In genomic region chr17:41329279-41329925, GRCh38 we compare ENCODE assay signal across 8 cellular contexts. TPM values are rescaled to one million over a fixed set of nuclear protein-coding genes. Genes with fewer than 3 reads are reported as not detected.
DNase-seq lines count a peak whose midpoint lies in the region; ATAC-seq and TF ChIP-seq lines count a peak whose summit lies in the region.

No MANE protein-coding gene starts in this region.

- H3K79me1 ChIP-seq in neuronal stem cell (ENCODE audit: low read depth, low read length): no peaks in the 10 kb centered on the region

- H3K18ac ChIP-seq in neuronal stem cell (ENCODE audit: low read length): peak overlapping the region; percentile 29

- no peak overlapping the region for H4K91ac ChIP-seq in neuronal stem cell (ENCODE audit: low read depth, low read length, poor library complexity)

- no peak overlapping the region for H3K4me2 ChIP-seq in neuronal stem cell (ENCODE audit: insufficient read depth, low read length, poor library complexity, severe bottlenecking)

- H2BK120ac ChIP-seq in neuronal stem cell (ENCODE audit: low read depth, low read length): peak overlapping the region; percentile 44

- no peak overlapping the region for H2BK12ac ChIP-seq in neuronal stem cell (ENCODE audit: low read length)

- peak overlapping the region; percentile 88 for H2AK5ac ChIP-seq in neuronal stem cell (ENCODE audit: low read depth, low read length)

- peak overlapping the region; percentile 89 for H2BK5ac ChIP-seq in neuronal stem cell (ENCODE audit: low read length)

- no peaks in the 10 kb centered on the region for H3K27me3 ChIP-seq in neuronal stem cell (ENCODE audit: control insufficient read depth in 3 of 3, insufficient read depth in 3 of 3, low read depth in 1 of 3, low read length in 3 of 3)

- H3K36me3 ChIP-seq in neuronal stem cell (replicated peaks in 1 of 2; ENCODE audit: control insufficient read depth in 2 of 2, insufficient read depth in 2 of 2, low read length in 2 of 2): no peaks in the 10 kb centered on the region

- no peaks in the 10 kb centered on the region for H3K4me1 ChIP-seq in neuronal stem cell (ENCODE audit: control insufficient read depth in 2 of 2, insufficient read depth in 1 of 2, low read depth in 1 of 2, low read length in 2 of 2)

- in situ Hi-C loops in SK-MEL-5 (cut with HindIII; ENCODE audit: low pct_unique_long_range_greater_than_20kb, low sequenced_read_pairs): no loop called here

- H3K9me3 ChIP-seq in neuronal stem cell (replicated peaks in 1 of 2; ENCODE audit: control insufficient read depth in 2 of 2, insufficient read depth in 1 of 2, low read depth in 1 of 2, low read length in 2 of 2): no peaks in the 10 kb centered on the region

- no peak overlapping the region for H3K27ac ChIP-seq in neuronal stem cell (replicated peaks; ENCODE audit: low read length)

- no peak for TF ChIP-seq POLR2A in erythroblast (IDR thresholded peaks at IDR 0.05; ENCODE audit: low read length)

- no peak overlapping the region for H3K23ac ChIP-seq in neuronal stem cell (ENCODE audit: low read depth, low read length, poor library complexity)

- DNase-seq in DMS53 treated with DMSO at 0.1 percent for 48 hours (lab: John Stamatoyannopoulos, UW; ENCODE audit: unreplicated experiment) (peak; percentile 37), HT-29 (ENCODE audit: low spot score) (peak; percentile 84), SK-MEL-5 (ENCODE audit: low read depth, low spot score) (peak; percentile 77), erythroblast (lab: John Stamatoyannopoulos, UW) (peak; percentile 25 to 38), neuronal stem cell (ENCODE audit: low spot score) (peak; percentile 42), NOMO-1 treated with dmso at 0.1 percent for 144 hours (lab: John Stamatoyannopoulos, UW; ENCODE audit: unreplicated experiment) (no peak), midbrain (lab: John Stamatoyannopoulos, UW) (no peak)

- no peak overlapping the region for H3K14ac ChIP-seq in neuronal stem cell (ENCODE audit: low read length)

- peak overlapping the region; percentile 85 for H4K8ac ChIP-seq in neuronal stem cell (ENCODE audit: low read depth, low read length)

- H2BK15ac ChIP-seq in neuronal stem cell (ENCODE audit: low read length): peak overlapping the region; percentile 82

- peak overlapping the region; percentile 77 for H3K4ac ChIP-seq in neuronal stem cell (ENCODE audit: low read length)

- H3K9ac ChIP-seq in neuronal stem cell (ENCODE audit: low read depth, low read length, poor library complexity): no peak overlapping the region

- H2AFZ ChIP-seq in neuronal stem cell (ENCODE audit: low read length): no peak overlapping the region

- ATAC-seq in GM21423 (IDR thresholded peaks at IDR 0.05; ENCODE audit: unreplicated experiment): no peak

- H3K4me3 ChIP-seq in neuronal stem cell (ENCODE audit: low read length in 2 of 2): no peak overlapping the region

- WGBS in neuronal stem cell (ENCODE audit: extremely low coverage in 2 of 2, insufficient read length in 2 of 2, insufficient replicate concordance in 1 of 2), 2 donors: no CpG with 5 or more reads among the region's 13 CpGs

RNA-seq across cellular contexts. Expression of gene KRTAP17-1, which starts 13.9 kb away (rescaled TPM):
- not detected in 2 replicates for total RNA-seq in HT-29 (2014; rRNA removed; shearing (Covaris generic))
- total RNA-seq in SK-MEL-5 (2014; rRNA removed; shearing (Covaris generic)): not detected in 2 replicates
- polyA plus RNA-seq in SK-MEL-5 (2015; cell fraction: cytosol; rRNA removed): not detected in 2 replicates
- polyA plus RNA-seq in SK-MEL-5 (2015; cell fraction: nucleus; rRNA removed): not detected in 2 replicates
- not detected for polyA plus RNA-seq in neuronal stem cell (2013, experiment 1 of 2)
- polyA plus RNA-seq in neuronal stem cell (2013, experiment 2 of 2): not detected

RNA-seq across cellular contexts. Expression of gene KRTAP16-1, which starts 20.3 kb away (rescaled TPM):
- total RNA-seq in HT-29 (2014; rRNA removed; shearing (Covaris generic)): not detected in 2 replicates
- not detected in 2 replicates for total RNA-seq in SK-MEL-5 (2014; rRNA removed; shearing (Covaris generic))
- polyA plus RNA-seq in SK-MEL-5 (2015; cell fraction: cytosol; rRNA removed): not detected in 2 replicates
- polyA plus RNA-seq in SK-MEL-5 (2015; cell fraction: nucleus; rRNA removed): not detected in 2 replicates
- polyA plus RNA-seq in neuronal stem cell (2013, experiment 1 of 2): not detected
- not detected for polyA plus RNA-seq in neuronal stem cell (2013, experiment 2 of 2)

RNA-seq across cellular contexts. Expression of gene KRT33A, which starts 21.2 kb away (rescaled TPM):
- not detected in 2 replicates for total RNA-seq in HT-29 (2014; rRNA removed; shearing (Covaris generic))
- not detected in 2 replicates for total RNA-seq in SK-MEL-5 (2014; rRNA removed; shearing (Covaris generic))
- not detected in 2 replicates for polyA plus RNA-seq in SK-MEL-5 (2015; cell fraction: cytosol; rRNA removed)
- polyA plus RNA-seq in SK-MEL-5 (2015; cell fraction: nucleus; rRNA removed): not detected in 2 replicates
- not detected for polyA plus RNA-seq in neuronal stem cell (2013, experiment 1 of 2)
- not detected for polyA plus RNA-seq in neuronal stem cell (2013, experiment 2 of 2)

RNA-seq across cellular contexts. Expression of gene KRTAP29-1, which starts 26.8 kb away (rescaled TPM):
- not detected in 2 replicates for total RNA-seq in HT-29 (2014; rRNA removed; shearing (Covaris generic))
- not detected in 2 replicates for total RNA-seq in SK-MEL-5 (2014; rRNA removed; shearing (Covaris generic))
- not detected in 2 replicates for polyA plus RNA-seq in SK-MEL-5 (2015; cell fraction: cytosol; rRNA removed)
- polyA plus RNA-seq in SK-MEL-5 (2015; cell fraction: nucleus; rRNA removed): not detected in 2 replicates
- not detected for polyA plus RNA-seq in neuronal stem cell (2013, experiment 1 of 2)
- polyA plus RNA-seq in neuronal stem cell (2013, experiment 2 of 2): not detected

RNA-seq across cellular contexts. Expression of gene KRT33B, which starts 40.2 kb away (rescaled TPM):
- not detected in 2 replicates for total RNA-seq in HT-29 (2014; rRNA removed; shearing (Covaris generic))
- total RNA-seq in SK-MEL-5 (2014; rRNA removed; shearing (Covaris generic)): not detected in 2 replicates
- polyA plus RNA-seq in SK-MEL-5 (2015; cell fraction: cytosol; rRNA removed): not detected in 2 replicates
- not detected in 2 replicates for polyA plus RNA-seq in SK-MEL-5 (2015; cell fraction: nucleus; rRNA removed)
- not detected for polyA plus RNA-seq in neuronal stem cell (2013, experiment 1 of 2)
- polyA plus RNA-seq in neuronal stem cell (2013, experiment 2 of 2): not detected

Comparison
In these comparisons a context has a peak if more than half of its experiments do, and no peak if none do; other contexts are left out.
1. DNase-seq: peak in DMS53 treated with DMSO at 0.1 percent for 48 hours (single experiment), HT-29 (single experiment), SK-MEL-5 (single experiment), erythroblast (2 of 2) and neuronal stem cell (single experiment); none in NOMO-1 treated with dmso at 0.1 percent for 144 hours (single experiment) and midbrain (single experiment).